In genomic region chr17:79975498-79976134, GRCh38 we compare ENCODE assay signal across 29 cellular contexts.
DNase-seq lines count a peak whose midpoint lies in the region; ATAC-seq and TF ChIP-seq lines count a peak whose summit lies in the region.
"Had no signal": no experiment of that assay in that cellular context is flagged by ENCODE, and none has a peak within 500 bp of the region (broad histone marks: within the 10 kb centered on the region; RNA-seq: fewer than 3 reads in every experiment).

No MANE protein-coding gene starts in this region.

- H3K36me3 Mint-ChIP-seq in endodermal cell (ENCODE audit: low read depth): peaks cover 14% of the 10 kb centered on the region
- peaks cover 14% of the 10 kb centered on the region for H3K36me3 Mint-ChIP-seq in neural progenitor cell
- H3K36me3 Mint-ChIP-seq: CD4-positive, CD25-positive, alpha-beta regulatory T cell had no signal

- intact Hi-C loops in Right ventricle myocardium inferior (cut with DNase I): no loop called here
- intact Hi-C loops in Right ventricle myocardium superior (cut with DNase I): loop anchor here (10.0 kb wide), 1 partner anchor 131 kb away; no protein-coding TSS in a partner anchor

- H3K27me3 Mint-ChIP-seq in endodermal cell (ENCODE audit: insufficient read depth): no peaks in the 10 kb centered on the region
- peaks cover 3% of the 10 kb centered on the region for H3K27me3 Mint-ChIP-seq in neural progenitor cell (ENCODE audit: insufficient read depth, low read depth)
- H3K27me3 Mint-ChIP-seq: CD4-positive, CD25-positive, alpha-beta regulatory T cell had no signal

- peak overlapping the region; percentile 70 for H3K27ac Mint-ChIP-seq in endodermal cell
- no peak overlapping the region for H3K27ac Mint-ChIP-seq in neural progenitor cell
- H3K27ac Mint-ChIP-seq: activated CD4-positive, alpha-beta T cell treated with anti-CD3 and anti-CD28 coated beads, Interleukin-2, amount 10 ng/mL, durations not matched to agents 24 days and 14 days; CD4-positive, CD25-positive, alpha-beta regulatory T cell; memory B cell; T-helper 2 cell treated with Interferon-gamma antibody and Interleukin-4, amounts not matched to agents 5 μg/mL and 100 μg/mL, for 36 hours had no signal

- H3K27me3 ChIP-seq in endodermal cell (ENCODE audit: control insufficient read depth, insufficient read depth, low read length, poor library complexity, severe bottlenecking) (no peaks in the 10 kb centered on the region), neural progenitor cell (peaks cover under 1% of the 10 kb centered on the region)
- no peaks in the 10 kb centered on the region for H3K27me3 ChIP-seq in effector memory CD4-positive, alpha-beta T cell (replicated peaks; ENCODE audit: control insufficient read depth, insufficient read depth, low read length, poor library complexity, severe bottlenecking)
- H3K27me3 ChIP-seq: gastroesophageal sphincter, Peyer's patch, upper lobe of left lung had no signal

- H3K79me2 ChIP-seq in neural progenitor cell (ENCODE audit: low read depth): no peaks in the 10 kb centered on the region

- H3K9me3 Mint-ChIP-seq in endodermal cell (no peaks in the 10 kb centered on the region), neural progenitor cell (no peaks in the 10 kb centered on the region)
- H3K9me3 Mint-ChIP-seq: activated CD4-positive, alpha-beta T cell treated with anti-CD3 and anti-CD28 coated beads, Interleukin-2, amount 10 ng/mL, durations not matched to agents 24 days and 14 days; memory B cell; T-helper 2 cell treated with Interferon-gamma antibody and Interleukin-4, amounts not matched to agents 5 μg/mL and 100 μg/mL, for 36 hours had no signal

- ATAC-seq in Right ventricle myocardium inferior (no peak), Right ventricle myocardium superior (ENCODE audit: poor library complexity) (no peak)
- ATAC-seq: gastroesophageal sphincter, left cardiac atrium, right cardiac atrium had no signal

- DNase-seq in Right ventricle myocardium inferior (ENCODE audit: missing footprints): peak; percentile 39
- DNase-seq in Right ventricle myocardium superior: no peak
- DNase-seq in endodermal cell: peak; percentile 44
- DNase-seq in neural progenitor cell (ENCODE audit: low spot score): no peak
- DNase-seq in occipital lobe (lab: John Stamatoyannopoulos, UW): no peak
- no peak for DNase-seq in effector memory CD4-positive, alpha-beta T cell
- DNase-seq in NCI-H146 (lab: John Stamatoyannopoulos, UW): no peak
- DNase-seq in activated CD8-positive, alpha-beta memory T cell treated with anti-CD3 and anti-CD28 coated beads, Interleukin-2, amount 50 U/mL, for 4 hours: no peak
- DNase-seq: activated CD4-positive, alpha-beta T cell treated with anti-CD3 and anti-CD28 coated beads, Interleukin-2, amount 10 ng/mL, durations not matched to agents 24 days and 14 days; activated CD8-positive, alpha-beta memory T cell treated with anti-CD3 and anti-CD28 coated beads for 24 hours; activated gamma-delta T cell treated with Interleukin-2 at 50 U/mL for 16 hours; Calu3; caudate nucleus; CD4-positive, CD25-positive, alpha-beta regulatory T cell; dermis blood vessel endothelial cell; DND-41; GF-D8; GM23248; hippocampal formation; left cardiac atrium; NCI-H1694; NCI-H446 treated with DMSO at 0.1 percent for 48 hours; stimulated activated CD4-positive, alpha-beta T cell treated with anti-CD3 and anti-CD28 coated beads, Interleukin-2, amount 100 ng/mL, for 48 hours had no signal

- H3K36me3 ChIP-seq in endodermal cell (ENCODE audit: control insufficient read depth, insufficient read depth, low read length): peaks cover 6% of the 10 kb centered on the region
- H3K36me3 ChIP-seq in neural progenitor cell: no peaks in the 10 kb centered on the region
- no peaks in the 10 kb centered on the region for H3K36me3 ChIP-seq in effector memory CD4-positive, alpha-beta T cell (ENCODE audit: control insufficient read depth, insufficient read depth, low read length)

- 93 to 94% methylated on average over 17 to 20 of the region's 20 CpGs for WGBS in endodermal cell (ENCODE audit: insufficient coverage in 1 of 2, insufficient read length in 1 of 2), 2 experiments

- peaks cover 31% of the 10 kb centered on the region for H4K20me1 ChIP-seq in neural progenitor cell (ENCODE audit: low read depth)

- H3K4me1 Mint-ChIP-seq in endodermal cell: peaks cover 15% of the 10 kb centered on the region
- peaks cover 24% of the 10 kb centered on the region for H3K4me1 Mint-ChIP-seq in neural progenitor cell
- H3K4me1 Mint-ChIP-seq: activated CD4-positive, alpha-beta T cell treated with anti-CD3 and anti-CD28 coated beads, Interleukin-2, amount 10 ng/mL, durations not matched to agents 24 days and 14 days had no signal

- H3K9me3 ChIP-seq in endodermal cell (ENCODE audit: control insufficient read depth, low read length) (no peaks in the 10 kb centered on the region), neural progenitor cell (ENCODE audit: low read depth) (no peaks in the 10 kb centered on the region)
- H3K9me3 ChIP-seq in effector memory CD4-positive, alpha-beta T cell (ENCODE audit: control insufficient read depth, low read length): no peaks in the 10 kb centered on the region
- H3K9me3 ChIP-seq: gastroesophageal sphincter, Peyer's patch, upper lobe of left lung had no signal

- H3K4me1 ChIP-seq in endodermal cell (ENCODE audit: control insufficient read depth, insufficient read depth, low read length) (peaks cover 3% of the 10 kb centered on the region), neural progenitor cell (peaks cover 10% of the 10 kb centered on the region)
- no peaks in the 10 kb centered on the region for H3K4me1 ChIP-seq in effector memory CD4-positive, alpha-beta T cell (ENCODE audit: control insufficient read depth, insufficient read depth, low read length, poor library complexity, severe bottlenecking)
- H3K4me1 ChIP-seq: gastroesophageal sphincter, Peyer's patch had no signal

- H2AFZ ChIP-seq in neural progenitor cell (replicated peaks): no peak overlapping the region
- H2AFZ ChIP-seq: GM23248 had no signal

- H3F3A ChIP-seq in neural progenitor cell (ENCODE audit: low read depth): no peaks in the 10 kb centered on the region

- H3K9ac ChIP-seq in endodermal cell (ENCODE audit: extremely low read depth, low read length, poor library complexity, severe bottlenecking) (no peak overlapping the region), neural progenitor cell (no peak overlapping the region)
- H3K9ac ChIP-seq: GM23248 had no signal

- H3K4me3 Mint-ChIP-seq in endodermal cell (no peak overlapping the region), neural progenitor cell (no peak overlapping the region)
- H3K4me3 Mint-ChIP-seq: activated CD4-positive, alpha-beta T cell treated with anti-CD3 and anti-CD28 coated beads, Interleukin-2, amount 10 ng/mL, durations not matched to agents 24 days and 14 days; memory B cell; T-helper 2 cell treated with Interferon-gamma antibody and Interleukin-4, amounts not matched to agents 5 μg/mL and 100 μg/mL, for 36 hours had no signal

- TF ChIP-seq CTCF in endodermal cell (conservative IDR thresholded peaks at IDR 0.05): no peak
- no peak for TF ChIP-seq CTCF in neural progenitor cell (IDR thresholded peaks at IDR 0.05)

- peak overlapping the region; percentile 19 for H3K27ac ChIP-seq in endodermal cell (ENCODE audit: low read depth, low read length)
- no peak overlapping the region for H3K27ac ChIP-seq in neural progenitor cell
- H3K27ac ChIP-seq in effector memory CD4-positive, alpha-beta T cell (ENCODE audit: insufficient read depth, low read length, poor library complexity, severe bottlenecking): no peak overlapping the region
- H3K27ac ChIP-seq: gastroesophageal sphincter, GM23248, Peyer's patch, upper lobe of left lung had no signal

- H3K4me3 ChIP-seq in endodermal cell (ENCODE audit: low read length): no peak overlapping the region
- no peak overlapping the region for H3K4me3 ChIP-seq in neural progenitor cell
- H3K4me3 ChIP-seq in effector memory CD4-positive, alpha-beta T cell (ENCODE audit: insufficient read depth, low read depth, low read length, poor library complexity, severe bottlenecking): no peak overlapping the region
- H3K4me3 ChIP-seq: gastroesophageal sphincter, GM23248, Peyer's patch, upper lobe of left lung had no signal

- H3K4me2 ChIP-seq in neural progenitor cell: peak overlapping the region; percentile 17

Comparison
In these comparisons a context has a peak if more than half of its experiments do, and no peak if none do; other contexts are left out.
1. DNase-seq: peak in Right ventricle myocardium inferior (single experiment) and endodermal cell (single experiment); none in Right ventricle myocardium superior (single experiment), neural progenitor cell (single experiment), occipital lobe (single experiment), effector memory CD4-positive, alpha-beta T cell (0 of 3), NCI-H146 (single experiment) and activated CD8-positive, alpha-beta memory T cell treated with anti-CD3 and anti-CD28 coated beads, Interleukin-2, amount 50 U/mL, for 4 hours (single experiment).